Comparison of ENCODE assay signal across 1 cellular context in the genomic region with DNA sequence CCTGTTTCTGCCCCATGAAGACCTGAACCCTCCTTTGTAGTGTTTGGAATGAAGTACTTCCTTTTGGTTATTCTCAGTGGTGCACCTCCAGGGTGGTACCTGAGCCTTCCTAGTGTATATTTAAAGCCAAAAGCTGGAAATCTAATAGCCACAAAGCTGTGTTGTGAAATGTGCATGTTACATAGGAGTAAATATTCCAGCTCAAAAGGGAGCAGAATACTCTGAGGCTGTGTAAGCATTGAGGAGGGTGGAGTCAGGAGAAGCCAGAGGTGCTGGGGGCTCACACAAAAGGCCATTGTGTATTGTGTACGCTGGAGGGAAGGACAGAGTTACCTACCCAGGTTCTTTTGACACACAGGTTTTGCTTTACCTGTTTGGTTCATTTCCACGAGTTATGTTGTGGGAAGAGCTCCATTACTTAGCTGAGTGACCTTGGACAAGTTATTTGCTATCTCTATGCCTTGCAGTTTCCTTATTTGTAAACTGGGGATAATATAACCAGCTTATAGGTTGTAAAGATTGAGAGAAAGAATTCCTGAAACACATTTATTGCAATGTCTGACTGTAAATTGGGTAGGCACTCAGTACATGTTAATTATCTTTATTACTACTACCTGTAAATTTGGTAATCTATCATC.
TF ChIP-seq lines count a peak whose summit lies in the region.

No MANE protein-coding gene starts in this region.

TF ChIP-seq in WTC11, 78 proteins besides CTCF, POLR2A, EP300 and RAD21 (continued from another document):
- TF ChIP-seq, protein P1, sequence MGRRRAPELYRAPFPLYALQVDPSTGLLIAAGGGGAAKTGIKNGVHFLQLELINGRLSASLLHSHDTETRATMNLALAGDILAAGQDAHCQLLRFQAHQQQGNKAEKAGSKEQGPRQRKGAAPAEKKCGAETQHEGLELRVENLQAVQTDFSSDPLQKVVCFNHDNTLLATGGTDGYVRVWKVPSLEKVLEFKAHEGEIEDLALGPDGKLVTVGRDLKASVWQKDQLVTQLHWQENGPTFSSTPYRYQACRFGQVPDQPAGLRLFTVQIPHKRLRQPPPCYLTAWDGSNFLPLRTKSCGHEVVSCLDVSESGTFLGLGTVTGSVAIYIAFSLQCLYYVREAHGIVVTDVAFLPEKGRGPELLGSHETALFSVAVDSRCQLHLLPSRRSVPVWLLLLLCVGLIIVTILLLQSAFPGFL (CRISPR knock-in tag; IDR thresholded peaks at IDR 0.05; ENCODE audit: borderline replicate concordance), result no peak
- peak; percentile 52; the same call in 1 of the 2 replicates for TF ChIP-seq GABPB1 (CRISPR knock-in tag; IDR thresholded peaks at IDR 0.05)
- TF ChIP-seq ZNF121 (CRISPR knock-in tag; IDR thresholded peaks at IDR 0.05), result no peak
- TF ChIP-seq, protein P2, sequence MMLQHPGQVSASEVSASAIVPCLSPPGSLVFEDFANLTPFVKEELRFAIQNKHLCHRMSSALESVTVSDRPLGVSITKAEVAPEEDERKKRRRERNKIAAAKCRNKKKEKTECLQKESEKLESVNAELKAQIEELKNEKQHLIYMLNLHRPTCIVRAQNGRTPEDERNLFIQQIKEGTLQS (CRISPR knock-in tag; conservative IDR thresholded peaks at IDR 0.05), result no peak
